Comparison of ENCODE assay signal across 8 cellular contexts in genomic region chr3:109731639-109732473, GRCh38.
DNase-seq lines count a peak whose midpoint lies in the region; ATAC-seq and TF ChIP-seq lines count a peak whose summit lies in the region.

No MANE protein-coding gene starts in this region.

- no peak for TF ChIP-seq POLR2A in prostate gland (IDR thresholded peaks at IDR 0.05)

- H3K27ac ChIP-seq in OCI-LY7 (ENCODE audit: low read depth, low read length, poor library complexity, severe bottlenecking) (no peak overlapping the region), prostate gland (no peak overlapping the region)

- no peak overlapping the region for H3K4me2 ChIP-seq in OCI-LY7 (ENCODE audit: low read length)

- peak; percentile 86 for TF ChIP-seq CTCF in OCI-LY7 (conservative IDR thresholded peaks at IDR 0.05; ENCODE audit: low read length)
- TF ChIP-seq CTCF in prostate gland (IDR thresholded peaks at IDR 0.05): peak; percentile 64 to 85 (median 82)

- H3K27ac Mint-ChIP-seq in activated T-helper 1 cell treated with anti-CD3 and anti-CD28 coated beads, Interleukin-12 subunit alpha, Interleukin-12 subunit beta, Interleukin-2, Interleukin-4 antibody, amounts not matched to agents 30 ng/mL and 10 ng/mL and 1 ng/mL, durations not matched to agents 14 hours and 24 hours and 36 hours: no peak overlapping the region

- no peak overlapping the region for H3K4me3 Mint-ChIP-seq in activated T-helper 1 cell treated with anti-CD3 and anti-CD28 coated beads, Interleukin-12 subunit alpha, Interleukin-12 subunit beta, Interleukin-2, Interleukin-4 antibody, amounts not matched to agents 30 ng/mL and 10 ng/mL and 1 ng/mL, durations not matched to agents 14 hours and 24 hours and 36 hours

- peaks cover 6% of the 10 kb centered on the region for H3K27me3 Mint-ChIP-seq in activated T-helper 1 cell treated with anti-CD3 and anti-CD28 coated beads, Interleukin-12 subunit alpha, Interleukin-12 subunit beta, Interleukin-2, Interleukin-4 antibody, amounts not matched to agents 30 ng/mL and 10 ng/mL and 1 ng/mL, durations not matched to agents 14 hours and 24 hours and 36 hours (ENCODE audit: insufficient read depth)

- H3K9me3 Mint-ChIP-seq in activated T-helper 1 cell treated with anti-CD3 and anti-CD28 coated beads, Interleukin-12 subunit alpha, Interleukin-12 subunit beta, Interleukin-2, Interleukin-4 antibody, amounts not matched to agents 30 ng/mL and 10 ng/mL and 1 ng/mL, durations not matched to agents 14 hours and 24 hours and 36 hours: peaks cover 6% of the 10 kb centered on the region

- WGBS in prostate gland: 70% methylated on average over 6 of the region's 6 CpGs

- H4K20me1 ChIP-seq in OCI-LY7 (ENCODE audit: insufficient read depth, low read length): no peaks in the 10 kb centered on the region

- POLR2A ChIA-PET in OCI-LY7 (lab: Charles Lee): no interaction called here

- intact Hi-C loops in OCI-LY7 (cut with micrococcal nuclease; ENCODE audit: unreplicated experiment): no loop called here
- intact Hi-C loops in activated T-helper 1 cell treated with anti-CD3 and anti-CD28 coated beads, Interleukin-12 subunit alpha, Interleukin-12 subunit beta, Interleukin-2, Interleukin-4 antibody, amounts not matched to agents 30 ng/mL and 10 ng/mL and 1 ng/mL, durations not matched to agents 14 hours and 24 hours and 36 hours (cut with micrococcal nuclease): loop anchor here (1.0 to 10.0 kb wide), 4 partner anchors 233 to 1349 kb away; no protein-coding TSS in a partner anchor
- intact Hi-C loops in prostate gland (cut with DNase I): loop anchor here (5.0 to 10.0 kb wide), 2 partner anchors 585 to 1353 kb away; no protein-coding TSS in a partner anchor

- H3K4me3 ChIP-seq in OCI-LY7 (ENCODE audit: low read depth, low read length, poor library complexity, severe bottlenecking): no peak overlapping the region
- H3K4me3 ChIP-seq in prostate gland: no peak overlapping the region

- H3K36me3 ChIP-seq in OCI-LY7 (ENCODE audit: insufficient read depth, low read length): no peaks in the 10 kb centered on the region
- no peaks in the 10 kb centered on the region for H3K36me3 ChIP-seq in prostate gland

- H3K4me1 ChIP-seq in OCI-LY7 (ENCODE audit: insufficient read depth, low read length, poor library complexity, severe bottlenecking) (no peaks in the 10 kb centered on the region), prostate gland (replicated peaks) (no peaks in the 10 kb centered on the region)

- CTCF ChIA-PET in OCI-LY7 (lab: Charles Lee; ENCODE audit: unreplicated experiment): no interaction called here

- no peak overlapping the region for H2AFZ ChIP-seq in OCI-LY7 (ENCODE audit: low read length)

- H3K27me3 ChIP-seq in prostate gland (replicated peaks; ENCODE audit: insufficient read depth): no peaks in the 10 kb centered on the region

- H3K36me3 Mint-ChIP-seq in activated T-helper 1 cell treated with anti-CD3 and anti-CD28 coated beads, Interleukin-12 subunit alpha, Interleukin-12 subunit beta, Interleukin-2, Interleukin-4 antibody, amounts not matched to agents 30 ng/mL and 10 ng/mL and 1 ng/mL, durations not matched to agents 14 hours and 24 hours and 36 hours (ENCODE audit: low read depth): no peaks in the 10 kb centered on the region

- H3K79me2 ChIP-seq in OCI-LY7 (ENCODE audit: insufficient read depth, low read depth, low read length): no peaks in the 10 kb centered on the region

- peak; percentile 88 for ATAC-seq in GM19372 (IDR thresholded peaks at IDR 0.05; ENCODE audit: low read depth, unreplicated experiment)
- ATAC-seq in HG03457 (IDR thresholded peaks at IDR 0.05; ENCODE audit: unreplicated experiment): peak; percentile 80

- H3K9me3 ChIP-seq in OCI-LY7 (ENCODE audit: low read length) (no peaks in the 10 kb centered on the region), prostate gland (no peaks in the 10 kb centered on the region)

- DNase-seq in D341Med (ENCODE audit: low spot score): peak; percentile 48
- peak; percentile 41 for DNase-seq in OCI-LY7 (ENCODE audit: low spot score)
- DNase-seq in activated T-helper 1 cell treated with anti-CD3 and anti-CD28 coated beads, Interleukin-12 subunit alpha, Interleukin-12 subunit beta, Interleukin-2, Interleukin-4 antibody, amounts not matched to agents 30 ng/mL and 10 ng/mL and 1 ng/mL, durations not matched to agents 14 hours and 24 hours and 36 hours (ENCODE audit: low spot score): peak; percentile 7
- DNase-seq in foreskin melanocyte: peak; percentile 55
- peak; percentile 53 for DNase-seq in prostate gland (ENCODE audit: low spot score)
- DNase-seq in epidermal melanocyte (ENCODE audit: insufficient read length, low spot score): no peak

- H3K9me2 ChIP-seq in OCI-LY7 (ENCODE audit: insufficient read depth, low read length): no peaks in the 10 kb centered on the region

- H3K4me1 Mint-ChIP-seq in activated T-helper 1 cell treated with anti-CD3 and anti-CD28 coated beads, Interleukin-12 subunit alpha, Interleukin-12 subunit beta, Interleukin-2, Interleukin-4 antibody, amounts not matched to agents 30 ng/mL and 10 ng/mL and 1 ng/mL, durations not matched to agents 14 hours and 24 hours and 36 hours (ENCODE audit: low read depth): no peaks in the 10 kb centered on the region

- no TSS peak for BruUV-seq in OCI-LY7 (replicated peaks; lab: Mats Ljungman, UMichigan)
